In the genomic region with DNA sequence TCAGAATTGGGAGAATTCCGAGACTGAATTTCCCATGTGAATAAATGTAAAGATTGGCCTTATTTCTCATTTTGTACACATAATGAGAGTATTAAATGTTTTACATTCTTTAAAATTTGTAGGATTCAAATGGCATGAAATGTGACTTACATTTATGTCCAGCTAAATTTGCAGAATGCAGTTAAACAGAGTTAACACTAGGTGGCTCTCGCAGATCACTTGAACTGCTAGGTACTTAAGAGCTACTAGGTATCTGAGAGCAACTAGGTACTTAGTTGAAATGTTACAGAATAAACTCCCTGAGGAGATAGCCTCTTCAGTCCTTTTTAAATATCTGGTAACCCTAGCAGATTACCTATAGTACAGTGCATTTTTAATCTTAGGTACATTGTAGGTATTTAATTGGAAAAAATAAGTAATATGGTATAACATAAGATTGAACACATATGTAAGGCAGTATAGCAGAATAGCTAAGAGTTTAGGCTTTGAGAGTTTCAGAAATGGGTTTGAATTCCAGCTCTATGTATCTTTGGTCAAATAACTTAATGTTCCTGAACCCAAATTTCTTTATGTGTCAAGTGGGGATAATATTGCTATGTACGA, we compare ENCODE assay signal across 8 cellular contexts.
DNase-seq lines count a peak whose midpoint lies in the region; ATAC-seq and TF ChIP-seq lines count a peak whose summit lies in the region.

No MANE protein-coding gene starts in this region.

- no peak overlapping the region for H3K27ac ChIP-seq in heart right ventricle

- H3K4me3 Mint-ChIP-seq in activated T-helper 1 cell treated with anti-CD3 and anti-CD28 coated beads, Interleukin-12 subunit alpha, Interleukin-12 subunit beta, Interleukin-2, Interleukin-4 antibody, amounts not matched to agents 30 ng/mL and 10 ng/mL and 1 ng/mL, durations not matched to agents 14 hours and 24 hours and 36 hours = no peak overlapping the region

- no peaks in the 10 kb centered on the region for H3K9me3 ChIP-seq in heart right ventricle

- 37 to 51% methylated on average over 3 of the region's 3 CpGs for WGBS in heart right ventricle, 2 donors

- ATAC-seq in HG03378 (IDR thresholded peaks at IDR 0.05; ENCODE audit: unreplicated experiment) = peak; percentile 78
- peak in 3 of 8 donors; percentile 44 to 62 (median 50) for ATAC-seq in heart right ventricle

- no peak overlapping the region for H3K27ac Mint-ChIP-seq in activated T-helper 1 cell treated with anti-CD3 and anti-CD28 coated beads, Interleukin-12 subunit alpha, Interleukin-12 subunit beta, Interleukin-2, Interleukin-4 antibody, amounts not matched to agents 30 ng/mL and 10 ng/mL and 1 ng/mL, durations not matched to agents 14 hours and 24 hours and 36 hours

- H3K4me3 ChIP-seq in AG09309 (ENCODE audit: control insufficient read depth, low read depth, low read length) (no peak overlapping the region), heart right ventricle (no peak overlapping the region)

- intact Hi-C loops in activated T-helper 1 cell treated with anti-CD3 and anti-CD28 coated beads, Interleukin-12 subunit alpha, Interleukin-12 subunit beta, Interleukin-2, Interleukin-4 antibody, amounts not matched to agents 30 ng/mL and 10 ng/mL and 1 ng/mL, durations not matched to agents 14 hours and 24 hours and 36 hours (cut with micrococcal nuclease) = loop anchor here (1.0 to 10.0 kb wide), 8 partner anchors 73 to 1075 kb away; a partner anchor contains a TSS
- intact Hi-C loops in heart right ventricle (cut with DNase I) = loop anchor here (2.0 to 10.0 kb wide), 9 partner anchors 133 to 933 kb away; a partner anchor contains a TSS

- no peaks in the 10 kb centered on the region for H3K27me3 Mint-ChIP-seq in activated T-helper 1 cell treated with anti-CD3 and anti-CD28 coated beads, Interleukin-12 subunit alpha, Interleukin-12 subunit beta, Interleukin-2, Interleukin-4 antibody, amounts not matched to agents 30 ng/mL and 10 ng/mL and 1 ng/mL, durations not matched to agents 14 hours and 24 hours and 36 hours (ENCODE audit: insufficient read depth)

- H3K4me1 ChIP-seq in heart right ventricle = no peaks in the 10 kb centered on the region

- H3K4me1 Mint-ChIP-seq in activated T-helper 1 cell treated with anti-CD3 and anti-CD28 coated beads, Interleukin-12 subunit alpha, Interleukin-12 subunit beta, Interleukin-2, Interleukin-4 antibody, amounts not matched to agents 30 ng/mL and 10 ng/mL and 1 ng/mL, durations not matched to agents 14 hours and 24 hours and 36 hours (ENCODE audit: low read depth) = no peaks in the 10 kb centered on the region

- no peaks in the 10 kb centered on the region for H3K9me3 Mint-ChIP-seq in activated T-helper 1 cell treated with anti-CD3 and anti-CD28 coated beads, Interleukin-12 subunit alpha, Interleukin-12 subunit beta, Interleukin-2, Interleukin-4 antibody, amounts not matched to agents 30 ng/mL and 10 ng/mL and 1 ng/mL, durations not matched to agents 14 hours and 24 hours and 36 hours

- H3K27me3 ChIP-seq in heart right ventricle = no peaks in the 10 kb centered on the region

- DNase-seq in AG09309 (ENCODE audit: low read depth) (peak; percentile 76), NCI-H345 treated with DMSO at 0.1 percent for 48 hours (lab: John Stamatoyannopoulos, UW; ENCODE audit: unreplicated experiment) (peak; percentile 55), heart right ventricle (peak in 1 of 2 donors; percentile 22), putamen (ENCODE audit: low spot score) (peak; percentile 58), islet precursor cell (no peak)
- DNase-seq in activated T-helper 1 cell treated with anti-CD3 and anti-CD28 coated beads, Interleukin-12 subunit alpha, Interleukin-12 subunit beta, Interleukin-2, Interleukin-4 antibody, amounts not matched to agents 30 ng/mL and 10 ng/mL and 1 ng/mL, durations not matched to agents 14 hours and 24 hours and 36 hours (ENCODE audit: low spot score) = peak; percentile 13

- TF ChIP-seq CTCF in AG09309 (IDR thresholded peaks at IDR 0.05; ENCODE audit: control insufficient read depth, insufficient read depth, low read depth, low read length, missing control alignments) (peak; percentile 80), GM12872 (IDR thresholded peaks at IDR 0.05; ENCODE audit: insufficient read depth, low read depth, low read length) (peak; percentile 75), heart right ventricle (IDR thresholded peaks at IDR 0.05) (peak; percentile 57 to 87 (median 82))

- H3K36me3 Mint-ChIP-seq in activated T-helper 1 cell treated with anti-CD3 and anti-CD28 coated beads, Interleukin-12 subunit alpha, Interleukin-12 subunit beta, Interleukin-2, Interleukin-4 antibody, amounts not matched to agents 30 ng/mL and 10 ng/mL and 1 ng/mL, durations not matched to agents 14 hours and 24 hours and 36 hours (ENCODE audit: low read depth) = peaks cover 4% of the 10 kb centered on the region

- H3K36me3 ChIP-seq in heart right ventricle = peaks cover 0 to 86% (median 11%) of the 10 kb centered on the region in 9 donors
